In genomic region chr6:30325150-30325872, GRCh38 we compare ENCODE assay signal across 8 cellular contexts. TPM values are rescaled to one million over a fixed set of nuclear protein-coding genes. Genes with fewer than 3 reads are reported as not detected.
DNase-seq lines count a peak whose midpoint lies in the region; TF ChIP-seq lines count a peak whose summit lies in the region.

No MANE protein-coding gene starts in this region.

- H3K4me3 ChIP-seq in WERI-Rb-1 (ENCODE audit: low read depth, low read length) = peak overlapping the region; percentile 61

- intact Hi-C loops in dendritic cell treated with granulocyte-macrophage colony-stimulating factor and Interleukin-4, amounts not matched to agents 40 ng/mL and 50 ng/mL, for 4 days (cut with micrococcal nuclease) = no loop called here

- peaks cover 52% of the 10 kb centered on the region for H3K36me3 Mint-ChIP-seq in dendritic cell treated with granulocyte-macrophage colony-stimulating factor and Interleukin-4, amounts not matched to agents 40 ng/mL and 50 ng/mL, for 4 days (ENCODE audit: low read depth)
- peaks cover 4% of the 10 kb centered on the region for H3K36me3 Mint-ChIP-seq in mesothelial cell of epicardium
- H3K36me3 Mint-ChIP-seq in stimulated activated naive CD8-positive, alpha-beta T cell treated with anti-CD3 and anti-CD28 coated beads, Interleukin-15, Interleukin-2, amounts not matched to agents 100 ng/mL and 50 ng/mL, for 24 hours (ENCODE audit: low read depth) = peaks cover 59% of the 10 kb centered on the region

- peaks cover 16% of the 10 kb centered on the region; the same call in 1 of the 2 replicates for H3K36me3 ChIP-seq in KOPT-K1 (ENCODE audit: insufficient read depth, low read length)
- peaks cover 46% of the 10 kb centered on the region for H3K36me3 ChIP-seq in WERI-Rb-1

- DNase-seq in stimulated activated CD8-positive, alpha-beta memory T cell treated with anti-CD3 and anti-CD28 coated beads, Interleukin-12 subunit alpha, Interleukin-12 subunit beta, amount 100 ng/mL, for 1 hour (ENCODE audit: low read depth) = peak; percentile 71
- no peak for DNase-seq in stimulated activated CD8-positive, alpha-beta memory T cell treated with anti-CD3 and anti-CD28 coated beads, Interleukin-4, amount 100 ng/mL, for 48 hours
- DNase-seq in WERI-Rb-1 = peak; percentile 83
- peak in 1 of 2 experiments; percentile 45 for DNase-seq in mesothelial cell of epicardium (ENCODE audit: low spot score in 2 of 2, unreplicated experiment in 2 of 2)
- DNase-seq in D341Med (ENCODE audit: low spot score) = no peak

- H3K27ac Mint-ChIP-seq in dendritic cell treated with granulocyte-macrophage colony-stimulating factor and Interleukin-4, amounts not matched to agents 40 ng/mL and 50 ng/mL, for 4 days = peak overlapping the region; percentile 99
- H3K27ac Mint-ChIP-seq in mesothelial cell of epicardium = peak overlapping the region; percentile 99
- peak overlapping the region; percentile 99 for H3K27ac Mint-ChIP-seq in stimulated activated naive CD8-positive, alpha-beta T cell treated with anti-CD3 and anti-CD28 coated beads, Interleukin-15, Interleukin-2, amounts not matched to agents 100 ng/mL and 50 ng/mL, for 24 hours

- no peaks in the 10 kb centered on the region for H3K9me3 Mint-ChIP-seq in dendritic cell treated with granulocyte-macrophage colony-stimulating factor and Interleukin-4, amounts not matched to agents 40 ng/mL and 50 ng/mL, for 4 days
- no peaks in the 10 kb centered on the region for H3K9me3 Mint-ChIP-seq in mesothelial cell of epicardium
- no peaks in the 10 kb centered on the region for H3K9me3 Mint-ChIP-seq in stimulated activated naive CD8-positive, alpha-beta T cell treated with anti-CD3 and anti-CD28 coated beads, Interleukin-15, Interleukin-2, amounts not matched to agents 100 ng/mL and 50 ng/mL, for 24 hours

- peak overlapping the region; percentile 86 for H3K4me3 Mint-ChIP-seq in dendritic cell treated with granulocyte-macrophage colony-stimulating factor and Interleukin-4, amounts not matched to agents 40 ng/mL and 50 ng/mL, for 4 days
- peak overlapping the region; percentile 87 for H3K4me3 Mint-ChIP-seq in mesothelial cell of epicardium
- H3K4me3 Mint-ChIP-seq in stimulated activated naive CD8-positive, alpha-beta T cell treated with anti-CD3 and anti-CD28 coated beads, Interleukin-15, Interleukin-2, amounts not matched to agents 100 ng/mL and 50 ng/mL, for 24 hours = peak overlapping the region; percentile 93

- H3K27me3 ChIP-seq in WERI-Rb-1 (ENCODE audit: insufficient read depth, low read depth, severe bottlenecking) = no peaks in the 10 kb centered on the region

- no peaks in the 10 kb centered on the region for H3K27me3 Mint-ChIP-seq in dendritic cell treated with granulocyte-macrophage colony-stimulating factor and Interleukin-4, amounts not matched to agents 40 ng/mL and 50 ng/mL, for 4 days
- no peaks in the 10 kb centered on the region for H3K27me3 Mint-ChIP-seq in mesothelial cell of epicardium (ENCODE audit: low read depth)
- H3K27me3 Mint-ChIP-seq in stimulated activated naive CD8-positive, alpha-beta T cell treated with anti-CD3 and anti-CD28 coated beads, Interleukin-15, Interleukin-2, amounts not matched to agents 100 ng/mL and 50 ng/mL, for 24 hours = no peaks in the 10 kb centered on the region

- H3K9me3 ChIP-seq in KOPT-K1 (ENCODE audit: insufficient read depth, low read length, poor library complexity, severe bottlenecking) (no peaks in the 10 kb centered on the region), WERI-Rb-1 (ENCODE audit: severe bottlenecking) (no peaks in the 10 kb centered on the region)

- H3K4me1 Mint-ChIP-seq in dendritic cell treated with granulocyte-macrophage colony-stimulating factor and Interleukin-4, amounts not matched to agents 40 ng/mL and 50 ng/mL, for 4 days (ENCODE audit: low read depth) = peaks cover 63% of the 10 kb centered on the region
- H3K4me1 Mint-ChIP-seq in mesothelial cell of epicardium = peaks cover 41% of the 10 kb centered on the region
- H3K4me1 Mint-ChIP-seq in stimulated activated naive CD8-positive, alpha-beta T cell treated with anti-CD3 and anti-CD28 coated beads, Interleukin-15, Interleukin-2, amounts not matched to agents 100 ng/mL and 50 ng/mL, for 24 hours (ENCODE audit: low read depth) = peaks cover 67% of the 10 kb centered on the region

- H3K27ac ChIP-seq in KOPT-K1 (ENCODE audit: low read depth, low read length, poor library complexity, severe bottlenecking) (peak overlapping the region; percentile 77), WERI-Rb-1 (peak overlapping the region; percentile 97)

- TF ChIP-seq CTCF in WERI-Rb-1 (IDR thresholded peaks at IDR 0.05; ENCODE audit: low read depth, low read length) (no peak), mesothelial cell of epicardium (IDR thresholded peaks at IDR 0.05; ENCODE audit: unreplicated experiment) (no peak)

RNA-seq across cellular contexts. Expression of gene TRIM39, which starts 1.4 kb away (rescaled TPM):
- total RNA-seq in mesothelial cell of epicardium = 14.6 to 16.7 TPM (median 14.7 TPM) in 3 replicates

RNA-seq across cellular contexts. Expression of gene RPP21, which starts 19.6 kb away (rescaled TPM):
- total RNA-seq in mesothelial cell of epicardium = 41.2 to 48.1 TPM (median 46.1 TPM) in 3 replicates

Comparison
In these comparisons a context has a peak if more than half of its experiments do, and no peak if none do; other contexts are left out.
1. DNase-seq: peak in stimulated activated CD8-positive, alpha-beta memory T cell treated with anti-CD3 and anti-CD28 coated beads, Interleukin-12 subunit alpha, Interleukin-12 subunit beta, amount 100 ng/mL, for 1 hour (single experiment) and WERI-Rb-1 (single experiment); none in stimulated activated CD8-positive, alpha-beta memory T cell treated with anti-CD3 and anti-CD28 coated beads, Interleukin-4, amount 100 ng/mL, for 48 hours (single experiment) and D341Med (single experiment).
2. Peak in every context shown above with its lines, with median percentiles within 50 percentile points of each other: H3K27ac Mint-ChIP-seq and H3K4me3 Mint-ChIP-seq.